13 cellular contexts compared by ENCODE assay signal in genomic region chr10:125783957-125784356, GRCh38. TPM values are rescaled to one million over a fixed set of nuclear protein-coding genes. Genes with fewer than 3 reads are reported as not detected.
A peak's percentile ranks its signal among the peaks of the same experiment; 100 is the strongest.
DNase-seq lines count a peak whose midpoint lies in the region; ATAC-seq, FAIRE-seq and TF ChIP-seq lines count a peak whose summit lies in the region.
"Had no signal": no experiment of that assay in that cellular context is flagged by ENCODE, and none has a peak within 500 bp of the region (broad histone marks: within the 10 kb centered on the region; RNA-seq: fewer than 3 reads in every experiment).

No MANE protein-coding gene starts in this region.

- H3K9me3 ChIP-seq in GM12878 (replicated peaks; ENCODE audit: control insufficient read depth, insufficient read depth, low read length) (no peaks in the 10 kb centered on the region), WERI-Rb-1 (ENCODE audit: severe bottlenecking) (peaks cover 14% of the 10 kb centered on the region)

- SMC1A ChIA-PET in GM12878 (lab: Charles Lee; ENCODE audit: uncharacterized antibody, unreplicated experiment), result interaction anchor here (0.6 to 3.2 kb wide), 4 partner anchors 37 to 186 kb away, joined by 3 to 15 read pairs (median 3); partner anchors contain the start of genes BCCIP and UROS

- TF ChIP-seq CTCF in GM12878 (IDR thresholded peaks at IDR 0.05 in 2 of 3, conservative IDR thresholded peaks at IDR 0.05 in 1 of 3; ENCODE audit: control insufficient read depth in 2 of 3, extremely low read depth in 1 of 3, insufficient read depth in 1 of 3, low read depth in 3 of 3, low read length in 3 of 3) (peak in 2 of 3 experiments; percentile 18 to 46; a peak in 1 of 6 replicates), WERI-Rb-1 (IDR thresholded peaks at IDR 0.05; ENCODE audit: low read depth, low read length) (no peak)

- ATAC-seq in GM18873 (IDR thresholded peaks at IDR 0.05; ENCODE audit: low FRiP score, unreplicated experiment) (peak; percentile 84), GM21529 (IDR thresholded peaks at IDR 0.05; ENCODE audit: unreplicated experiment) (peak; percentile 83), HG03135 (IDR thresholded peaks at IDR 0.05; ENCODE audit: unreplicated experiment) (peak; percentile 75), GM12878 (peak; percentile 94)
- ATAC-seq: natural killer cell treated with Interleukin-12 subunit alpha and Interleukin-12 subunit beta and Interleukin-15 and Interleukin-18, amount 100 ng/mL, for 72 hours had no signal

- H3K9ac ChIP-seq in GM12878 (ENCODE audit: control insufficient read depth, insufficient read depth, low read length), result no peak overlapping the region

- no peaks in the 10 kb centered on the region for H3K79me2 ChIP-seq in GM12878 (ENCODE audit: control insufficient read depth, insufficient read depth, low read length)

- no peak for TF ChIP-seq POLR2A in GM12878 (IDR thresholded peaks at IDR 0.05; ENCODE audit: low read depth, low read length)

- H3K36me3 ChIP-seq in GM12878 (ENCODE audit: control insufficient read depth in 2 of 2, insufficient read depth in 2 of 2, low read length in 1 of 2) (peaks cover 0 to 1% of the 10 kb centered on the region in 2 experiments; a peak in 3 of 4 replicates), WERI-Rb-1 (no peaks in the 10 kb centered on the region; the same call in 1 of the 2 replicates)

- TF ChIP-seq EP300 in GM12878 (IDR thresholded peaks at IDR 0.05; ENCODE audit: borderline replicate concordance in 1 of 2, control insufficient read depth in 1 of 2, low read depth in 2 of 2, low read length in 2 of 2), result peak in 1 of 2 experiments; percentile 29; a peak in 2 of 4 replicates

- CTCF ChIA-PET in GM12878 (lab: Yijun Ruan, JAX), result interaction anchor here (0.6 to 1.8 kb wide), 5 partner anchors 12 to 151 kb away, joined by 3 to 5 read pairs (median 4); no protein-coding TSS in a partner anchor

- 23% methylated on average over 6 of the region's 6 CpGs for WGBS in GM12878 (ENCODE audit: insufficient coverage, insufficient replicate concordance, low lambda C conversion rate, missing lambda C conversion rate)

- no peak overlapping the region for H3K4me3 ChIP-seq in GM12878
- no peak overlapping the region for H3K4me3 ChIP-seq in WERI-Rb-1 (ENCODE audit: low read depth, low read length)

- H3K4me2 ChIP-seq in GM12878 (ENCODE audit: control insufficient read depth, insufficient read depth), result peak overlapping the region; percentile 59

- BruUV-seq in GM12878 (replicated peaks; lab: Mats Ljungman, UMichigan), result no TSS peak

- H3K4me1 ChIP-seq in GM12878 (ENCODE audit: control insufficient read depth, insufficient read depth, low read length), result peaks cover 10% of the 10 kb centered on the region

- FAIRE-seq in GM12878 (lab: Jason Lieb, UNC), result peak; percentile 94
- no peak for FAIRE-seq in HTR-8/SVneo (lab: Jason Lieb, UNC)

- intact Hi-C loops in GM12878 (cut with micrococcal nuclease; ENCODE audit: unreplicated experiment), result loop anchor here (5.0 kb wide), 1 partner anchor 38 kb away; the partner anchor contains the start of genes BCCIP and UROS

- in situ Hi-C loops in GM12878 (cut with MboI), result no loop called here

- H2AFZ ChIP-seq in GM12878 (ENCODE audit: control insufficient read depth, low read depth, low read length), result peak overlapping the region; percentile 61

- DNase-seq in GM12878 (ENCODE audit: low read depth, low spot score) (peak; percentile 60), D341Med (ENCODE audit: low spot score) (no peak), COLO668 (lab: John Stamatoyannopoulos, UW; ENCODE audit: unreplicated experiment) (no peak), WERI-Rb-1 (no peak), HTR-8/SVneo (ENCODE audit: insufficient read length, low spot score) (no peak)
- DNase-seq: HCEC 1CT, immature natural killer cell, NCI-H1417 had no signal

- H3K27ac ChIP-seq in GM12878 (ENCODE audit: control insufficient read depth, insufficient read depth) (peak overlapping the region; percentile 55), WERI-Rb-1 (no peak overlapping the region)

- no peaks in the 10 kb centered on the region for H4K20me1 ChIP-seq in GM12878 (ENCODE audit: control insufficient read depth, insufficient read depth)

- RAD21 ChIA-PET in GM12878 (lab: Charles Lee; ENCODE audit: unreplicated experiment), result interaction anchor here (3.0 kb wide), 1 partner anchor 37 kb away, joined by 10 read pairs; no protein-coding TSS in a partner anchor

- POLR2A ChIA-PET in GM12878 (lab: Charles Lee), result interaction anchor here (0.6 kb wide), 1 partner anchor 17 kb away, joined by 3 read pairs; no protein-coding TSS in a partner anchor

- no peaks in the 10 kb centered on the region for H3K27me3 ChIP-seq in GM12878 (replicated peaks in 1 of 2; ENCODE audit: control insufficient read depth in 2 of 2, insufficient read depth in 2 of 2, low read length in 1 of 2)
- H3K27me3 ChIP-seq in WERI-Rb-1 (ENCODE audit: insufficient read depth, low read depth, severe bottlenecking), result no peaks in the 10 kb centered on the region

- peak; percentile 33; the same call in 1 of the 2 replicates for TF ChIP-seq RAD21 in GM12878 (IDR thresholded peaks at IDR 0.05; ENCODE audit: insufficient read depth, low read depth, low read length)

TF ChIP-seq in GM12878, 131 proteins besides CTCF, POLR2A, EP300 and RAD21 (continues in another document):
- TF ChIP-seq NR2C1 (IDR thresholded peaks at IDR 0.05) (no peak), ATF7 (IDR thresholded peaks at IDR 0.05; ENCODE audit: low read depth) (peak; percentile 62), CREB1 (IDR thresholded peaks at IDR 0.05; ENCODE audit: low read depth) (peak; percentile 66; the same call in 1 of the 2 replicates), RFX5 (IDR thresholded peaks at IDR 0.05; ENCODE audit: low read depth, low read length) (0 out of 2 replicates have a peak, but pooled peaks have one; percentile 30), SRF (IDR thresholded peaks at IDR 0.05; ENCODE audit: low read depth in 2 of 2, low read length in 2 of 2) (peak; percentile 10 to 82; a peak in 2 of 4 replicates), TCF12 (IDR thresholded peaks at IDR 0.05; ENCODE audit: low read depth, low read length) (no peak)

RNA-seq across cellular contexts. Expression of gene MMP21, which starts 8.3 kb away (rescaled TPM):
- not detected in 2 replicates for total RNA-seq in GM12878 (2013; cell fraction: nucleolus; rRNA removed)
- total RNA-seq in GM12878 (2014; rRNA removed) (not detected in 2 replicates), GM12878 (2014; rRNA removed; fragmentation: Illumina TruSeq; extraction: Trizol) (not detected in 2 replicates), GM12878 (2021) (not detected in 2 replicates)
- polyA plus RNA-seq in GM12878 (2011; ENCODE audit: low read depth), result not detected
- polyA plus RNA-seq in GM12878 (2011; rRNA removed) (not detected in 2 replicates), GM12878 (2014; fragmentation: Illumina TruSeq; extraction: Trizol) (not detected in 2 replicates), GM12878 (2014; fragmentation: Nextera tagmentation; extraction: Ambion mirVana) (not detected), GM12878 (2014; rRNA removed) (not detected in 2 replicates), GM12878 (2016; fragmentation: Nextera tagmentation; extraction: Ambion mirVana) (under 1 TPM; 0.08 to 0.24 TPM)
- polyA plus RNA-seq in GM12878 (2011; cell fraction: cytosol; rRNA removed), result not detected in 2 replicates
- not detected in 2 replicates for polyA plus RNA-seq in GM12878 (2011; cell fraction: nucleus; rRNA removed)
- polyA plus RNA-seq in GM12878 (2012), result not detected in 2 replicates
- not detected in 2 replicates for polyA minus RNA-seq in GM12878 (2011; rRNA and poly(A)+ RNA removed)
- polyA minus RNA-seq in GM12878 (2011; cell fraction: cytosol; rRNA and poly(A)+ RNA removed), result not detected in 2 replicates
- polyA minus RNA-seq in GM12878 (2011; cell fraction: nucleus; rRNA and poly(A)+ RNA removed), result not detected in 2 replicates
- total RNA-seq: RPMI7951 had no signal
- polyA plus RNA-seq: immature natural killer cell had no signal

RNA-seq across cellular contexts. Expression of gene UROS, which starts 39.1 kb away (rescaled TPM):
- total RNA-seq in GM12878 (2013; cell fraction: nucleolus; rRNA removed), result 48.4 and 50.0 TPM in 2 replicates
- total RNA-seq in GM12878 (2014; rRNA removed) (74.3 and 77.7 TPM in 2 replicates), GM12878 (2014; rRNA removed; fragmentation: Illumina TruSeq; extraction: Trizol) (60.6 and 62.0 TPM in 2 replicates), GM12878 (2021) (62.5 and 67.0 TPM in 2 replicates)
- polyA plus RNA-seq in GM12878 (2011; ENCODE audit: low read depth), result 26.3 TPM
- polyA plus RNA-seq in GM12878 (2011; rRNA removed) (29.5 and 44.6 TPM in 2 replicates), GM12878 (2014; fragmentation: Illumina TruSeq; extraction: Trizol) (61.3 and 62.0 TPM in 2 replicates), GM12878 (2014; fragmentation: Nextera tagmentation; extraction: Ambion mirVana) (10 to 100 TPM in 1 of 2 experiments, 1 to 10 TPM in 1; 4.3 to 13.6 TPM), GM12878 (2014; rRNA removed) (67.9 and 71.2 TPM in 2 replicates), GM12878 (2016; fragmentation: Nextera tagmentation; extraction: Ambion mirVana) (100 to 1,000 TPM; 103 to 112 TPM)
- 26.8 and 33.4 TPM in 2 replicates for polyA plus RNA-seq in GM12878 (2011; cell fraction: cytosol; rRNA removed)
- 45.4 and 49.3 TPM in 2 replicates for polyA plus RNA-seq in GM12878 (2011; cell fraction: nucleus; rRNA removed)
- polyA plus RNA-seq in GM12878 (2012), result 35.2 and 35.7 TPM in 2 replicates
- polyA minus RNA-seq in GM12878 (2011; rRNA and poly(A)+ RNA removed), result 21.1 and 27.4 TPM in 2 replicates
- 7.9 and 13.2 TPM in 2 replicates for polyA minus RNA-seq in GM12878 (2011; cell fraction: cytosol; rRNA and poly(A)+ RNA removed)
- 17.7 and 32.7 TPM in 2 replicates for polyA minus RNA-seq in GM12878 (2011; cell fraction: nucleus; rRNA and poly(A)+ RNA removed)

RNA-seq across cellular contexts. Expression of gene BCCIP, which starts 39.4 kb away (rescaled TPM):
- 50.1 and 57.0 TPM in 2 replicates for total RNA-seq in GM12878 (2013; cell fraction: nucleolus; rRNA removed)
- total RNA-seq in GM12878 (2014; rRNA removed) (61.2 and 64.0 TPM in 2 replicates), GM12878 (2014; rRNA removed; fragmentation: Illumina TruSeq; extraction: Trizol) (116 and 119 TPM in 2 replicates), GM12878 (2021) (80.1 and 80.9 TPM in 2 replicates)
- 47.9 TPM for polyA plus RNA-seq in GM12878 (2011; ENCODE audit: low read depth)
- polyA plus RNA-seq in GM12878 (2011; rRNA removed) (88.7 and 136 TPM in 2 replicates), GM12878 (2014; fragmentation: Illumina TruSeq; extraction: Trizol) (136 and 153 TPM in 2 replicates), GM12878 (2014; fragmentation: Nextera tagmentation; extraction: Ambion mirVana) (100 to 1,000 TPM; 150 to 158 TPM), GM12878 (2014; rRNA removed) (78.8 and 92.8 TPM in 2 replicates), GM12878 (2016; fragmentation: Nextera tagmentation; extraction: Ambion mirVana) (100 to 1,000 TPM; 218 to 225 TPM)
- 25.4 and 25.9 TPM in 2 replicates for polyA plus RNA-seq in GM12878 (2011; cell fraction: cytosol; rRNA removed)
- polyA plus RNA-seq in GM12878 (2011; cell fraction: nucleus; rRNA removed), result 26.4 and 33.2 TPM in 2 replicates
- 55.5 and 58.8 TPM in 2 replicates for polyA plus RNA-seq in GM12878 (2012)
- 16.9 and 27.6 TPM in 2 replicates for polyA minus RNA-seq in GM12878 (2011; rRNA and poly(A)+ RNA removed)
- 14.7 and 15.8 TPM in 2 replicates for polyA minus RNA-seq in GM12878 (2011; cell fraction: cytosol; rRNA and poly(A)+ RNA removed)
- 20.6 and 30.9 TPM in 2 replicates for polyA minus RNA-seq in GM12878 (2011; cell fraction: nucleus; rRNA and poly(A)+ RNA removed)
